ENCODE assay signal across 18 cellular contexts in genomic region chrX:47174376-47174775, GRCh38.
"Had no signal": no experiment of that assay in that cellular context is flagged by ENCODE, and none has a peak within 500 bp of the region (broad histone marks: within the 10 kb centered on the region; RNA-seq: fewer than 3 reads in every experiment).

No MANE protein-coding gene starts in this region.

- H3K4me3 ChIP-seq: colonic mucosa, esophagus squamous epithelium, hepatocyte, mucosa of descending colon, right atrium auricular region, smooth muscle cell, suprapubic skin, thyroid gland had no signal

- H3K27ac ChIP-seq: colonic mucosa, esophagus squamous epithelium, hepatocyte, neutrophil, right atrium auricular region, suprapubic skin, thyroid gland had no signal

- H3K36me3 ChIP-seq: colonic mucosa had no signal

- H3K4me3 Mint-ChIP-seq: naive thymus-derived CD8-positive, alpha-beta T cell; type B pancreatic cell had no signal

- H3K4me1 ChIP-seq: colonic mucosa had no signal

- H2AFZ ChIP-seq: hepatocyte had no signal

- H3K9me3 ChIP-seq: colonic mucosa, esophagus squamous epithelium, mucosa of descending colon, neutrophil, right atrium auricular region, suprapubic skin, thyroid gland had no signal

- H3K27me3 ChIP-seq: colonic mucosa, hepatocyte, neutrophil, right atrium auricular region, suprapubic skin, thyroid gland had no signal

- ATAC-seq: mucosa of descending colon; naive thymus-derived CD8-positive, alpha-beta T cell; stimulated activated naive CD8-positive, alpha-beta T cell treated with anti-CD3 and anti-CD28 coated beads, Interleukin-15, Interleukin-2, amounts not matched to agents 100 U/mL and 50 U/mL, for 24 hours had no signal

- H3K27me3 Mint-ChIP-seq: naive thymus-derived CD8-positive, alpha-beta T cell; type B pancreatic cell had no signal

- DNase-seq: colonic mucosa; dermis blood vessel endothelial cell; esophagus squamous epithelium; foreskin fibroblast; kidney glomerular epithelial cell; mammary epithelial cell; mucosa of descending colon; naive thymus-derived CD8-positive, alpha-beta T cell; stimulated activated CD4-positive, alpha-beta T cell treated with anti-CD3 and anti-CD28 coated beads, Interleukin-2, amount 100 ng/mL, for 48 hours; stimulated activated naive CD8-positive, alpha-beta T cell treated with anti-CD3 and anti-CD28 coated beads, Interleukin-15, Interleukin-2, amounts not matched to agents 100 U/mL and 50 U/mL, for 24 hours; thyroid gland had no signal

- H3K27ac Mint-ChIP-seq: type B pancreatic cell had no signal

- H3K9me3 Mint-ChIP-seq: naive thymus-derived CD8-positive, alpha-beta T cell; type B pancreatic cell had no signal

- H3K4me2 ChIP-seq: hepatocyte, smooth muscle cell had no signal

- H3K79me2 ChIP-seq: hepatocyte had no signal

- FAIRE-seq: urothelium cell line had no signal
